5 cellular contexts compared by ENCODE assay signal in genomic region chr17:20464854-20465414, GRCh38. TPM values are rescaled to one million over a fixed set of nuclear protein-coding genes. Genes with fewer than 3 reads are reported as not detected.
"Had no signal": no experiment of that assay in that cellular context is flagged by ENCODE, and none has a peak within 500 bp of the region (broad histone marks: within the 10 kb centered on the region; RNA-seq: fewer than 3 reads in every experiment).

No MANE protein-coding gene starts in this region.

RNA-seq across cellular contexts. Expression of gene LGALS9B, which starts 2.4 kb away (rescaled TPM):
- total RNA-seq: activated CD8-positive, alpha-beta T cell treated with anti-CD3 and anti-CD28 coated beads for 36 hours; activated naive CD8-positive, alpha-beta T cell treated with anti-CD3 and anti-CD28 coated beads for 36 hours; activated T-cell treated with anti-CD3 and anti-CD28 coated beads, Interleukin-2, amount 50 U/mL, for 72 hours; activated T-helper 2 cell treated with anti-CD3 and anti-CD28 coated beads, Interferon-gamma antibody, Interleukin-2, Interleukin-4, amounts not matched to agents 10 μg/mL and 5 μg/mL and 100 μg/mL, durations not matched to agents 14 hours and 24 hours and 36 hours; SK-MEL-5 had no signal
